ENCODE assay signal across 8 cellular contexts in the genomic region with DNA sequence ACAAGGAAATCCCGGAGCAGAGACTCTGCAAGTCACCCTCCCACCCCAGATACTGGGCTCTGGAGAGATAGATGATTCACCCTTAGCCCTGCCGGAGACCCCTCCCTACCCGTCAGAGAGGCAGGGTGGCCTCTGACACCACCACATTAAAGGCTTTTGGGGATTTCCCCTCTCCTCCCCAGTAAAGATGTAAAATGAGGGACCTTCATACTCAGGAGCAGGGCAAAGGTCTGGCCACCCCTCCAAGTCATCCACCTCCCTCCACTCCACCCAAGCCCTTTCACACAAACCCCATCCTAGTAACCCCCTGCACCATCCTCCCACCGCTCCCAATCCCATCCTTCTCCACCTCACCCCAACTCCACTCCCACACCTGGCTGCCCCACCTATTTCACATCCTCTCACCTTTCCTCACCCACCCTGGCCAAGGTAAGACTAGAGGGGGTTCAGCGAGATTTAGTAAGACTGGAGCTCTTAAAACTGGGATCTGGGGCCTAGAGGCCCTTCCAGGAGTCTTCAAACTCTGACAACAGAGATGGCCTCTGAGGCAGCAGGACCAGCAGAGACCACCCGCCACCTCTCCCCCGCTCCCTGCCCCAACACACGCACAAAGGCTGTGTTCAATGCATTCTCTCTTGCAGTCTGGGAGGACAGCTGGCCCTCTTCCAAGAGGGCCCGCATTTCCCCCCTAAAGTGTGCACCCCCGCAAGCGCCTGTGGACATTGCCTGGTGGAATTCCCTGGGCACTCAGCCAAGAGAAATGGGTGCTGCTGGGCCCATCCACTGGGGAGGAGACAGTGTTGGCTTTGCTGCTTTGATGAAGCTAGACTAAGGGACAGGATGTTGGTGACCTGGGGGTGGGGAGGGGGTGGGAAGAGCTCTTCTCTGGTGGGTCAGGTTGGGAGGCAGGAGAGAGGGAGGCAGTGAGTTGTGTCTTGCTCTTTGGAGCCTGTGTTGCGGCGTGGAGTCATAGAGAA.
DNase-seq lines count a peak whose midpoint lies in the region; ATAC-seq lines count a peak whose summit lies in the region.

No MANE protein-coding gene starts in this region.

- H3K36me3 ChIP-seq in HAP-1 (replicated peaks), result no peaks in the 10 kb centered on the region

- H3K9me3 ChIP-seq in HAP-1, result no peaks in the 10 kb centered on the region; the same call in 1 of the 2 replicates

- no peak for DNase-seq in HAP-1 (ENCODE audit: low spot score in 2 of 2)
- DNase-seq in activated CD4-positive, alpha-beta T cell treated with anti-CD3 and anti-CD28 coated beads for 24 hours (ENCODE audit: low read depth in 2 of 2), result peak; percentile 29 to 37
- peak; percentile 24 for DNase-seq in effector CD8-positive, alpha-beta T cell (lab: John Stamatoyannopoulos, UW)
- no peak for DNase-seq in skeletal muscle cell (ENCODE audit: low read depth)
- no peak for DNase-seq in DMS53 treated with DMSO at 0.1 percent for 48 hours (lab: John Stamatoyannopoulos, UW; ENCODE audit: unreplicated experiment)
- no peak for DNase-seq in COLO829 (ENCODE audit: low spot score)
- DNase-seq in NCI-H1436 (lab: John Stamatoyannopoulos, UW), result no peak

- no peaks in the 10 kb centered on the region for H3K27me3 ChIP-seq in HAP-1 (ENCODE audit: low read depth)

- peak overlapping the region; percentile 62 for H3K4me3 ChIP-seq in HAP-1
- peak overlapping the region; percentile 68 for H3K4me3 ChIP-seq in skeletal muscle cell (ENCODE audit: low read depth, low read length)

- peaks cover 5% of the 10 kb centered on the region; the same call in 1 of the 2 replicates for H3K4me1 ChIP-seq in HAP-1

- in situ Hi-C loops in HAP-1 (cut with MboI; ENCODE audit: low sequenced_read_pairs), result no loop called here

- no peak for ATAC-seq in HG02571 (IDR thresholded peaks at IDR 0.05; ENCODE audit: unreplicated experiment)

Comparison
In these comparisons a context has a peak if more than half of its experiments do, and no peak if none do; other contexts are left out.
1. DNase-seq: peak in activated CD4-positive, alpha-beta T cell treated with anti-CD3 and anti-CD28 coated beads for 24 hours (2 of 2) and effector CD8-positive, alpha-beta T cell (single experiment); none in HAP-1 (0 of 2), skeletal muscle cell (single experiment), DMS53 treated with DMSO at 0.1 percent for 48 hours (single experiment), COLO829 (single experiment) and NCI-H1436 (single experiment).